In the genomic region with DNA sequence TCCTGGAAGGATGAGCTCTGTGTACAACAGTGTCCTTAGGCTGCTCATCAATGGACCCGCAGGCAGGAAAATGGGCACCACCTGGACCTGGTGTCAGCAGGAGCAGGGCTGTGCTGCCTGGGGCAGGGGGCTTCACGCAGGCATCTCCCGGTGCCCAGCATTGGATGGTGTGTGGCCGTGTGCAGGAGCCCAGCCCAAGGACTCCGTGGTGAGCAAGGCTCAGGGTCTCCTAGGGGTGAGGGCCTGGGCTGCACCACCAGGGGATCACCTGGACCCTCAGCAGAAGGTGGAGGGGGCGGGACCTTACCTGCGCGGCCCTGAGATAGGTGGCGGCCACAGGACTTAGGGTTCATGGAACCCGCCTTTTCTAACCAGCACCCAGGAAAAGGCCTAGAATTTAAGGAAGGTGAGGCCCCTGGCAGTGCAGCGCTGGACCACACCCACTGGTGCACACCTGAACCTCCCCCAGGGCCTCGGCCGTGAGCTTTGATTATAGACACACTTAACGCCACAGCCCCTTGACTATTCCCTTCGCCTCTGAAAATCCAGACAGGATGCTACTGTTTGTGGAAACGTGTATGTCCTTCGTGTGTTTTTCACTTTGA, we compare ENCODE assay signal across 17 cellular contexts.
DNase-seq lines count a peak whose midpoint lies in the region; ATAC-seq and TF ChIP-seq lines count a peak whose summit lies in the region.
"Had no signal": no experiment of that assay in that cellular context is flagged by ENCODE, and none has a peak within 500 bp of the region (broad histone marks: within the 10 kb centered on the region; RNA-seq: fewer than 3 reads in every experiment).

No MANE protein-coding gene starts in this region.

- H3K4me1 ChIP-seq in right cardiac atrium (ENCODE audit: control insufficient read depth, insufficient read depth, low read length) = no peaks in the 10 kb centered on the region
- H3K4me1 ChIP-seq in thyroid gland = peaks cover 6 to 28% of the 10 kb centered on the region in 2 donors

- intact Hi-C loops in right cardiac atrium (cut with DNase I) = no loop called here
- intact Hi-C loops in left ventricle myocardium superior (cut with micrococcal nuclease) = no loop called here
- intact Hi-C loops in thyroid gland (cut with DNase I) = no loop called here

- peaks cover 17% of the 10 kb centered on the region for H3K27me3 Mint-ChIP-seq in osteocyte (ENCODE audit: unreplicated experiment)

- H3K36me3 Mint-ChIP-seq in osteocyte (ENCODE audit: unreplicated experiment) = no peaks in the 10 kb centered on the region

- no peak for TF ChIP-seq POLR2A in thyroid gland (IDR thresholded peaks at IDR 0.05)

- no peaks in the 10 kb centered on the region for H3K9me3 ChIP-seq in right cardiac atrium (ENCODE audit: control insufficient read depth, low read length)
- no peaks in the 10 kb centered on the region for H3K9me3 ChIP-seq in thyroid gland
- H3K9me3 ChIP-seq: BLaER1, MG63 had no signal

- ATAC-seq in right cardiac atrium (peak; percentile 34 to 36), left ventricle myocardium superior (no peak), GM18870 (IDR thresholded peaks at IDR 0.05; ENCODE audit: unreplicated experiment) (no peak)

- 92% methylated on average over 17 of the region's 17 CpGs for WGBS in right cardiac atrium
- 90 to 96% methylated on average over 15 of the region's 17 CpGs for WGBS in thyroid gland, 2 donors

- no peak overlapping the region for H3K27ac Mint-ChIP-seq in osteocyte (ENCODE audit: unreplicated experiment)
- H3K27ac Mint-ChIP-seq: CD4-positive, alpha-beta T cell had no signal

- H3K27ac ChIP-seq in right cardiac atrium (ENCODE audit: low read length) (no peak overlapping the region), thyroid gland (no peak overlapping the region)
- H3K27ac ChIP-seq: BLaER1, PC-9 had no signal

- peaks cover 16% of the 10 kb centered on the region for H3K4me1 Mint-ChIP-seq in osteocyte (ENCODE audit: unreplicated experiment)

- no peak for TF ChIP-seq CTCF in osteocyte (IDR thresholded peaks at IDR 0.05)
- no peak for TF ChIP-seq CTCF in thyroid gland (IDR thresholded peaks at IDR 0.05)

- no peak for DNase-seq in right cardiac atrium
- no peak for DNase-seq in left ventricle myocardium superior
- DNase-seq in islet precursor cell = peak; percentile 38
- DNase-seq in osteocyte (ENCODE audit: extremely low spot score, unreplicated experiment) = peak; percentile 71
- DNase-seq in NCI-H187 (lab: John Stamatoyannopoulos, UW) = no peak
- DNase-seq in thyroid gland = no peak
- DNase-seq: CD4-positive, alpha-beta T cell; H7; KBM-7; MG63; NCI-H2081; NCI-H2227 treated with DMSO at 0.1 percent for 48 hours; NCI-H526 treated with DMSO at 0.1 percent for 48 hours; PC-9; SHP77 had no signal

- H3K27me3 ChIP-seq in right cardiac atrium (ENCODE audit: control insufficient read depth, insufficient read depth) (no peaks in the 10 kb centered on the region), thyroid gland (no peaks in the 10 kb centered on the region)
- H3K27me3 ChIP-seq: MG63 had no signal

- H3K36me3 ChIP-seq in thyroid gland = no peaks in the 10 kb centered on the region
- H3K36me3 ChIP-seq: BLaER1, MG63 had no signal

- H3K4me3 ChIP-seq in right cardiac atrium (ENCODE audit: low read length) = no peak overlapping the region
- no peak overlapping the region for H3K4me3 ChIP-seq in thyroid gland (replicated peaks in 1 of 3)
- H3K4me3 ChIP-seq: BLaER1, MG63, PC-9 had no signal

- no peak overlapping the region for H3K4me3 Mint-ChIP-seq in osteocyte (ENCODE audit: unreplicated experiment)
- H3K4me3 Mint-ChIP-seq: CD4-positive, alpha-beta T cell had no signal

- no peaks in the 10 kb centered on the region for H3K9me3 Mint-ChIP-seq in osteocyte (ENCODE audit: unreplicated experiment)
- H3K9me3 Mint-ChIP-seq: CD4-positive, alpha-beta T cell had no signal

Comparison
In these comparisons a context has a peak if more than half of its experiments do, and no peak if none do; other contexts are left out.
1. ATAC-seq: peak in right cardiac atrium (2 of 2); none in left ventricle myocardium superior (single experiment) and GM18870 (single experiment).
2. DNase-seq: peak in islet precursor cell (single experiment) and osteocyte (single experiment); none in right cardiac atrium (0 of 3), left ventricle myocardium superior (single experiment), NCI-H187 (0 of 2) and thyroid gland (0 of 2).